8 cellular contexts compared by ENCODE assay signal in genomic region chr12:93467351-93468007, GRCh38. TPM values are rescaled to one million over a fixed set of nuclear protein-coding genes. Genes with fewer than 3 reads are reported as not detected.
DNase-seq lines count a peak whose midpoint lies in the region; ATAC-seq and TF ChIP-seq lines count a peak whose summit lies in the region.

MRPL42 (plus strand) TSS chr12:93467514; CDS start chr12:93469286, 1,772 bp downstream.

- H3K4me1 ChIP-seq in BE2C, result no peaks in the 10 kb centered on the region; the same call in 1 of the 2 replicates

- ATAC-seq in HG03432 (IDR thresholded peaks at IDR 0.05; ENCODE audit: unreplicated experiment), result peak; percentile 94

- peak; percentile 86 for TF ChIP-seq POLR2A in GM19099 (IDR thresholded peaks at IDR 0.05; ENCODE audit: extremely low read depth, insufficient read length, low read depth)

- peak within 1 kb of the TSS; percentile 87 for H3K4me3 ChIP-seq in BE2C (ENCODE audit: low read depth, low read length)
- H3K4me3 ChIP-seq in choroid plexus epithelial cell (ENCODE audit: low read depth, low read length), result peak within 1 kb of the TSS; percentile 69

- H3K36me3 ChIP-seq in BE2C, result peaks cover 27% of the 10 kb centered on the region

- no peaks in the 10 kb centered on the region for H3K27me3 ChIP-seq in BE2C

- TF ChIP-seq CTCF in BE2C (IDR thresholded peaks at IDR 0.05; ENCODE audit: low read depth, low read length) (peak; percentile 75), choroid plexus epithelial cell (conservative IDR thresholded peaks at IDR 0.05; ENCODE audit: low read depth, low read length) (peak; percentile 91)

- DNase-seq in BE2C (peak; percentile 91), NCI-H460 (ENCODE audit: extremely low read depth, low read depth) (peak; percentile 81), choroid plexus epithelial cell (ENCODE audit: low read depth) (peak; percentile 89), kidney tubule cell (ENCODE audit: low spot score) (peak; percentile 91)
- peak; percentile 88 for DNase-seq in activated CD4-positive, alpha-beta T cell treated with anti-CD3 and anti-CD28 coated beads for 24 hours (ENCODE audit: low read depth in 2 of 2)
- DNase-seq in stimulated activated CD4-positive, alpha-beta T cell treated with anti-CD3 and anti-CD28 coated beads, Interleukin-1b, Interleukin-23, amount 100 ng/mL, for 24 hours (ENCODE audit: low read depth in 4 of 4, low spot score in 1 of 4), result peak; percentile 78 to 88 (median 84)

- H3K9me3 ChIP-seq in BE2C, result no peaks in the 10 kb centered on the region

RNA-seq across cellular contexts. Expression of gene MRPL42, which starts in this region (rescaled TPM):
- polyA plus RNA-seq in BE2C (2012; ENCODE audit: insufficient read depth, insufficient read length, low read depth), result 50.4 TPM
- 178 and 180 TPM in 2 replicates for total RNA-seq in NCI-H460 (2014; rRNA removed; shearing (Covaris generic))
- 78.4 and 81.8 TPM in 2 replicates for polyA plus RNA-seq in NCI-H460 (2014; cell fraction: nucleus; rRNA removed)

Comparison
In these comparisons a context has a peak if more than half of its experiments do, and no peak if none do; other contexts are left out.
1. Peak in every context shown above with its lines: DNase-seq, ATAC-seq and H3K4me3 ChIP-seq.